In genomic region chr9:134099123-134099761, GRCh38 we compare ENCODE assay signal across 2 cellular contexts.
TF ChIP-seq lines count a peak whose summit lies in the region.

No MANE protein-coding gene starts in this region.

TF ChIP-seq in K562, 482 proteins besides CTCF, POLR2A, EP300 and RAD21 (continues in another document):
- TF ChIP-seq USF2 (CRISPR knock-in tag; IDR thresholded peaks at IDR 0.05) (no peak), CC2D1A (IDR thresholded peaks at IDR 0.05) (peak; percentile 74), ARID1B (IDR thresholded peaks at IDR 0.05) (no peak), ZSCAN32 (CRISPR knock-in tag; IDR thresholded peaks at IDR 0.05) (no peak), ZNF263 (CRISPR knock-in tag; IDR thresholded peaks at IDR 0.05; ENCODE audit: borderline replicate concordance) (peak; percentile 43; the same call in 1 of the 2 replicates), TEAD1 (CRISPR knock-in tag; IDR thresholded peaks at IDR 0.05) (no peak), ZNF3 (CRISPR knock-in tag; IDR thresholded peaks at IDR 0.05) (no peak), ZHX1 (conservative IDR thresholded peaks at IDR 0.05; ENCODE audit: low read length) (no peak), ZNF511 (CRISPR knock-in tag; IDR thresholded peaks at IDR 0.05) (no peak), POLR2G (IDR thresholded peaks at IDR 0.05; ENCODE audit: low read depth, low read length) (no peak), BMI1 (IDR thresholded peaks at IDR 0.05; ENCODE audit: low read length) (no peak), MXI1 (IDR thresholded peaks at IDR 0.05; ENCODE audit: low read depth, low read length) (no peak), ZNF408 (CRISPR knock-in tag; IDR thresholded peaks at IDR 0.05; ENCODE audit: low read depth) (no peak), PHF20 (IDR thresholded peaks at IDR 0.05; ENCODE audit: partially characterized antibody) (no peak), AFF4 (CRISPR knock-in tag; IDR thresholded peaks at IDR 0.05) (no peak), HSF4 (CRISPR knock-in tag; IDR thresholded peaks at IDR 0.05; ENCODE audit: borderline replicate concordance) (no peak), CREB1 (IDR thresholded peaks at IDR 0.05) (no peak), CREB1 (CRISPR knock-in tag; IDR thresholded peaks at IDR 0.05) (0 out of 2 replicates have a peak, but pooled peaks have one; percentile 22), PRPF4 (IDR thresholded peaks at IDR 0.05; ENCODE audit: insufficient read depth, low read depth, low read length, poor library complexity, severe bottlenecking) (no peak), ATF1 (CRISPR knock-in tag; IDR thresholded peaks at IDR 0.05) (no peak), ATF1 (tag; IDR thresholded peaks at IDR 0.05) (peak; percentile 20; the same call in 1 of the 2 replicates), MAZ (CRISPR knock-in tag; conservative IDR thresholded peaks at IDR 0.05 in 1 of 2, IDR thresholded peaks at IDR 0.05 in 1 of 2) (no peak), MYC (IDR thresholded peaks at IDR 0.05; ENCODE audit: low read depth, low read length) (peak; percentile 56; the same call in 1 of the 2 replicates), MYC (CRISPR knock-in tag; IDR thresholded peaks at IDR 0.05; ENCODE audit: borderline replicate concordance, low read depth) (no peak), ZNF717 (CRISPR knock-in tag; IDR thresholded peaks at IDR 0.05) (no peak), ZBTB1 (CRISPR knock-in tag; IDR thresholded peaks at IDR 0.05; ENCODE audit: borderline replicate concordance, low read depth) (no peak), ZKSCAN1 (IDR thresholded peaks at IDR 0.05; ENCODE audit: low read depth, low read length) (no peak), FOXJ2 (tag; IDR thresholded peaks at IDR 0.05) (no peak), BHLHE40 (IDR thresholded peaks at IDR 0.05; ENCODE audit: low read length) (0 out of 2 replicates have a peak, but pooled peaks have one; percentile 12), TGIF2 (CRISPR knock-in tag; IDR thresholded peaks at IDR 0.05) (no peak), RBM25 (IDR thresholded peaks at IDR 0.05; ENCODE audit: low read depth, low read length, severe bottlenecking) (no peak), ZNF668 (CRISPR knock-in tag; IDR thresholded peaks at IDR 0.05) (no peak)

TF ChIP-seq in HepG2, 621 proteins besides CTCF, POLR2A, EP300 and RAD21 (continues in another document):
- TF ChIP-seq ZNF317 (CRISPR knock-in tag; IDR thresholded peaks at IDR 0.05) (no peak), TP53 (CRISPR knock-in tag; conservative IDR thresholded peaks at IDR 0.05) (no peak), ZBTB26 (CRISPR knock-in tag; IDR thresholded peaks at IDR 0.05; ENCODE audit: borderline replicate concordance) (no peak), ZNF574 (CRISPR knock-in tag; IDR thresholded peaks at IDR 0.05) (0 out of 2 replicates have a peak, but pooled peaks have one; percentile 18), ZNF7 (CRISPR knock-in tag; IDR thresholded peaks at IDR 0.05) (no peak), ZNF34 (CRISPR knock-in tag; IDR thresholded peaks at IDR 0.05; ENCODE audit: borderline replicate concordance) (no peak), ZFAT (CRISPR knock-in tag; conservative IDR thresholded peaks at IDR 0.05) (no peak), ZNF850 (CRISPR knock-in tag; conservative IDR thresholded peaks at IDR 0.05) (no peak), TGIF2 (CRISPR knock-in tag; IDR thresholded peaks at IDR 0.05) (no peak), HNRNPK (IDR thresholded peaks at IDR 0.05; ENCODE audit: low read depth, low read length, poor library complexity, severe bottlenecking) (no peak), DPF2 (CRISPR knock-in tag; IDR thresholded peaks at IDR 0.05; ENCODE audit: borderline replicate concordance, low read depth) (no peak), SKIL (CRISPR knock-in tag; IDR thresholded peaks at IDR 0.05; ENCODE audit: borderline replicate concordance) (no peak), ETV5 (CRISPR knock-in tag; IDR thresholded peaks at IDR 0.05; ENCODE audit: borderline replicate concordance) (no peak), PHF20 (CRISPR knock-in tag; IDR thresholded peaks at IDR 0.05) (no peak), ZNF432 (CRISPR knock-in tag; IDR thresholded peaks at IDR 0.05; ENCODE audit: borderline replicate concordance) (no peak), IKZF1 (IDR thresholded peaks at IDR 0.05) (no peak), ZNF558 (CRISPR knock-in tag; IDR thresholded peaks at IDR 0.05; ENCODE audit: borderline replicate concordance) (no peak), NFYB (CRISPR knock-in tag; IDR thresholded peaks at IDR 0.05) (no peak), DMAP1 (CRISPR knock-in tag; IDR thresholded peaks at IDR 0.05) (no peak), ZNF501 (CRISPR knock-in tag; IDR thresholded peaks at IDR 0.05) (no peak), SAP130 (CRISPR knock-in tag; IDR thresholded peaks at IDR 0.05; ENCODE audit: low read depth) (0 out of 2 replicates have a peak, but pooled peaks have one; percentile 25), ZBTB8A (CRISPR knock-in tag; IDR thresholded peaks at IDR 0.05; ENCODE audit: borderline replicate concordance, low read depth) (no peak), ZNF609 (CRISPR knock-in tag; IDR thresholded peaks at IDR 0.05; ENCODE audit: borderline replicate concordance) (no peak), TCF7 (IDR thresholded peaks at IDR 0.05; ENCODE audit: low read depth) (no peak), ZNF687 (CRISPR knock-in tag; IDR thresholded peaks at IDR 0.05) (peak; percentile 27; the same call in 1 of the 2 replicates), ZC3H13 (CRISPR knock-in tag; IDR thresholded peaks at IDR 0.05) (no peak), FUBP1 (CRISPR knock-in tag; IDR thresholded peaks at IDR 0.05; ENCODE audit: borderline replicate concordance) (no peak), NR1H2 (CRISPR knock-in tag; IDR thresholded peaks at IDR 0.05; ENCODE audit: borderline replicate concordance, low read depth) (no peak), ZNF136 (CRISPR knock-in tag; IDR thresholded peaks at IDR 0.05; ENCODE audit: low read depth) (no peak), ZNF12 (CRISPR knock-in tag; IDR thresholded peaks at IDR 0.05) (no peak), THAP11 (CRISPR knock-in tag; IDR thresholded peaks at IDR 0.05) (no peak; the same call in 1 of the 2 replicates), EHMT2 (IDR thresholded peaks at IDR 0.05; ENCODE audit: borderline replicate concordance, low read depth, low read length) (no peak), ZBTB21 (CRISPR knock-in tag; IDR thresholded peaks at IDR 0.05) (no peak), YY1 (IDR thresholded peaks at IDR 0.05; ENCODE audit: insufficient read depth, insufficient replicate concordance, low read depth, low read length) (no peak), ERF (CRISPR knock-in tag; IDR thresholded peaks at IDR 0.05) (peak; percentile 47; the same call in 1 of the 2 replicates)
